In the genomic region with DNA sequence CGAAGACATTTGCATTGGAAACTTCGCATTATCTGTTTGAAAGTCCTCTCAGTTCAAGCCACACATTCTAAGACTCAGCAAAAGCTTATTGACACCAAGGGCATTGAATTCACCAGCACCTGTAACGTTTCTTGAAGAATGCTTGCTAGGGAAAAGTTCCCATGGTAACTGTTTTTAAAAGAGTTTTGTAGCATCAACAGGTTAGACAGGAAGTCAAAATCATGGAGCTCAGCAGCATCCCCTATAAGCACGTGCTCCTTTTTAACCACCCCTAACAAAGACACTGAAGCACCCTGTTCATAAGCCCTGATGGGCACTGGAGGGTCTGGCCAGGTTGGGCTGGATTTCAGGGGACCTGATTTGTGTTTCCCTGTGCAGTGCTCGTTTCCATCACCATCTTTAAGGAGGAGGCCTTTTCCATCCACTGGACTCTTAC, we compare ENCODE assay signal across 11 cellular contexts.
DNase-seq lines count a peak whose midpoint lies in the region; ATAC-seq and TF ChIP-seq lines count a peak whose summit lies in the region.
"Had no signal": no experiment of that assay in that cellular context is flagged by ENCODE, and none has a peak within 500 bp of the region (broad histone marks: within the 10 kb centered on the region; RNA-seq: fewer than 3 reads in every experiment).

No MANE protein-coding gene starts in this region.

- TF ChIP-seq POLR2A in adrenal gland (IDR thresholded peaks at IDR 0.05) = no peak

- H3K4me3 ChIP-seq in adrenal gland (no peak overlapping the region), neural cell (ENCODE audit: low read length) (no peak overlapping the region), endodermal cell (ENCODE audit: low read length) (no peak overlapping the region)
- no peak overlapping the region for H3K4me3 ChIP-seq in CD8-positive, alpha-beta T cell (ENCODE audit: low read depth, low read length)
- H3K4me3 ChIP-seq: SK-N-MC had no signal

- DNase-seq in adrenal gland (no peak), NCI-H345 (lab: John Stamatoyannopoulos, UW) (no peak), endodermal cell (no peak), globus pallidus (ENCODE audit: low spot score) (no peak)
- no peak for DNase-seq in CD8-positive, alpha-beta T cell
- DNase-seq: activated T-cell treated with anti-CD3 and anti-CD28 coated beads for 4 hours, NCI-H1930 had no signal

- H3K4me1 Mint-ChIP-seq in CD8-positive, alpha-beta T cell (ENCODE audit: low read depth) = peaks cover 21% of the 10 kb centered on the region
- peaks cover 42% of the 10 kb centered on the region for H3K4me1 Mint-ChIP-seq in endodermal cell

- no peaks in the 10 kb centered on the region for H4K20me1 ChIP-seq in neural cell (ENCODE audit: insufficient read depth)

- no peaks in the 10 kb centered on the region for H3F3A ChIP-seq in neural cell (ENCODE audit: insufficient read depth, low read length, poor library complexity, severe bottlenecking)

- H3K4me2 ChIP-seq in neural cell (ENCODE audit: low read length) = no peak overlapping the region

- no peak overlapping the region for H2AFZ ChIP-seq in neural cell (ENCODE audit: low read depth, low read length)

- H3K4me1 ChIP-seq in adrenal gland (replicated peaks in 1 of 2) = peaks cover 34 to 43% of the 10 kb centered on the region in 2 donors
- no peaks in the 10 kb centered on the region for H3K4me1 ChIP-seq in CD8-positive, alpha-beta T cell (ENCODE audit: insufficient read depth, low read length)
- H3K4me1 ChIP-seq in endodermal cell (ENCODE audit: control insufficient read depth, insufficient read depth, low read length) = peaks cover 10% of the 10 kb centered on the region

- H3K9me3 ChIP-seq in adrenal gland (replicated peaks in 1 of 3) = no peaks in the 10 kb centered on the region
- H3K9me3 ChIP-seq in neural cell (ENCODE audit: low read length) = no peaks in the 10 kb centered on the region
- no peaks in the 10 kb centered on the region for H3K9me3 ChIP-seq in CD8-positive, alpha-beta T cell (ENCODE audit: low read length)
- H3K9me3 ChIP-seq in endodermal cell (ENCODE audit: control insufficient read depth, low read length) = no peaks in the 10 kb centered on the region

- H3K36me3 ChIP-seq in adrenal gland (replicated peaks in 1 of 2) (no peaks in the 10 kb centered on the region), neural cell (ENCODE audit: insufficient read depth, low read length) (no peaks in the 10 kb centered on the region), endodermal cell (ENCODE audit: control insufficient read depth, insufficient read depth, low read length) (no peaks in the 10 kb centered on the region)
- H3K36me3 ChIP-seq in CD8-positive, alpha-beta T cell (ENCODE audit: insufficient read depth, low read length) = peaks cover 6% of the 10 kb centered on the region

- no peak for TF ChIP-seq CTCF in adrenal gland (IDR thresholded peaks at IDR 0.05)
- TF ChIP-seq CTCF in neural cell (IDR thresholded peaks at IDR 0.05; ENCODE audit: poor library complexity, severe bottlenecking) = no peak
- TF ChIP-seq CTCF in CD8-positive, alpha-beta T cell (IDR thresholded peaks at IDR 0.05) = no peak
- no peak for TF ChIP-seq CTCF in endodermal cell (conservative IDR thresholded peaks at IDR 0.05)

- H3K9ac ChIP-seq in neural cell (ENCODE audit: low read length) (no peak overlapping the region), endodermal cell (ENCODE audit: extremely low read depth, low read length, poor library complexity, severe bottlenecking) (no peak overlapping the region)

- intact Hi-C loops in adrenal gland (cut with DNase I) = no loop called here
- intact Hi-C loops in CD8-positive, alpha-beta T cell (cut with DNase I, micrococcal nuclease) = loop anchor here in 1 of 2 experiments (10.0 kb wide), 1 partner anchor 55 kb away; no protein-coding TSS in a partner anchor

- H3K27me3 Mint-ChIP-seq in CD8-positive, alpha-beta T cell (ENCODE audit: low read depth) = no peaks in the 10 kb centered on the region
- H3K27me3 Mint-ChIP-seq in endodermal cell (ENCODE audit: insufficient read depth) = peaks cover 23% of the 10 kb centered on the region

- peak; percentile 23 for ATAC-seq in GM18499 (IDR thresholded peaks at IDR 0.05; ENCODE audit: insufficient read depth, unreplicated experiment)
- peak; percentile 39 for ATAC-seq in HG02571 (IDR thresholded peaks at IDR 0.05; ENCODE audit: unreplicated experiment)
- no peak for ATAC-seq in CD8-positive, alpha-beta T cell

- TF ChIP-seq EP300 in neural cell (conservative IDR thresholded peaks at IDR 0.05; ENCODE audit: poor library complexity, severe bottlenecking) = no peak

- POLR2A ChIA-PET in CD8-positive, alpha-beta T cell (lab: Charles Lee) = no interaction called here

- WGBS in adrenal gland, 4 donors = 87 to 93% (median 91%) methylated on average over 5 of the region's 5 CpGs
- 92 to 96% methylated on average over 5 of the region's 5 CpGs for WGBS in endodermal cell (ENCODE audit: insufficient coverage in 1 of 2, insufficient read length in 1 of 2), 2 experiments

- TF ChIP-seq RAD21 in neural cell (conservative IDR thresholded peaks at IDR 0.05) = no peak

- H3K9me3 Mint-ChIP-seq in CD8-positive, alpha-beta T cell = no peaks in the 10 kb centered on the region
- no peaks in the 10 kb centered on the region for H3K9me3 Mint-ChIP-seq in endodermal cell

- no peak overlapping the region for H3K27ac Mint-ChIP-seq in CD8-positive, alpha-beta T cell
- no peak overlapping the region for H3K27ac Mint-ChIP-seq in endodermal cell

- no peaks in the 10 kb centered on the region for H3K27me3 ChIP-seq in adrenal gland
- no peaks in the 10 kb centered on the region for H3K27me3 ChIP-seq in neural cell (ENCODE audit: insufficient read depth, low read depth, low read length)
- H3K27me3 ChIP-seq in CD8-positive, alpha-beta T cell (ENCODE audit: insufficient read depth, low read length) = no peaks in the 10 kb centered on the region
- H3K27me3 ChIP-seq in endodermal cell (ENCODE audit: control insufficient read depth, insufficient read depth, low read length, poor library complexity, severe bottlenecking) = peaks cover 3% of the 10 kb centered on the region

- no peaks in the 10 kb centered on the region for H3K79me2 ChIP-seq in neural cell (replicated peaks; ENCODE audit: insufficient read depth, low read length)

- no peak overlapping the region for H3K4me3 Mint-ChIP-seq in CD8-positive, alpha-beta T cell
- no peak overlapping the region for H3K4me3 Mint-ChIP-seq in endodermal cell

- no peaks in the 10 kb centered on the region for H3K9me2 ChIP-seq in neural cell (ENCODE audit: insufficient read depth, low read length)

- H3K36me3 Mint-ChIP-seq in CD8-positive, alpha-beta T cell = peaks cover 67% of the 10 kb centered on the region
- no peaks in the 10 kb centered on the region for H3K36me3 Mint-ChIP-seq in endodermal cell (ENCODE audit: low read depth)

- H3K27ac ChIP-seq in adrenal gland (peak overlapping the region; percentile 61 to 89 (median 83)), neural cell (ENCODE audit: low read length) (peak overlapping the region; percentile 45), endodermal cell (ENCODE audit: low read depth, low read length) (no peak overlapping the region)
- H3K27ac ChIP-seq in CD8-positive, alpha-beta T cell (ENCODE audit: low read depth, low read length) = no peak overlapping the region
- H3K27ac ChIP-seq: SK-N-MC had no signal

- CTCF ChIA-PET in CD8-positive, alpha-beta T cell (lab: Charles Lee) = interaction anchor here (1.1 to 2.4 kb wide), 3 partner anchors 20 to 277 kb away, joined by 3 to 6 read pairs (median 3); no protein-coding TSS in a partner anchor

TF ChIP-seq in neural cell, 6 proteins besides CTCF, POLR2A, EP300 and RAD21:
- TF ChIP-seq POLR2AphosphoS5 (IDR thresholded peaks at IDR 0.05) (no peak), REST (IDR thresholded peaks at IDR 0.05; ENCODE audit: borderline replicate concordance) (no peak), TAF1 (IDR thresholded peaks at IDR 0.05; ENCODE audit: low read depth) (no peak), MXI1 (conservative IDR thresholded peaks at IDR 0.05; ENCODE audit: poor library complexity, severe bottlenecking) (no peak), EZH2 (IDR thresholded peaks at IDR 0.05; ENCODE audit: borderline replicate concordance, insufficient read depth, low read length, poor library complexity, severe bottlenecking) (no peak), SMC3 (conservative IDR thresholded peaks at IDR 0.05; ENCODE audit: poor library complexity) (no peak)

Comparison
In these comparisons a context has a peak if more than half of its experiments do, and no peak if none do; other contexts are left out.
1. H3K27ac ChIP-seq: peak in adrenal gland (5 of 5) and neural cell (single experiment); none in CD8-positive, alpha-beta T cell (single experiment) and endodermal cell (single experiment).